1 cellular context compared by ENCODE assay signal in genomic region chr5:43643750-43644149, GRCh38.
TF ChIP-seq lines count a peak whose summit lies in the region.

No MANE protein-coding gene starts in this region.

TF ChIP-seq in GM12878, 131 proteins besides CTCF, POLR2A, EP300 and RAD21 (continued from another document):
- TF ChIP-seq IRF3 (IDR thresholded peaks at IDR 0.05), result no peak
- TF ChIP-seq NR2F1 (conservative IDR thresholded peaks at IDR 0.05), result no peak
- TF ChIP-seq, protein P1, sequence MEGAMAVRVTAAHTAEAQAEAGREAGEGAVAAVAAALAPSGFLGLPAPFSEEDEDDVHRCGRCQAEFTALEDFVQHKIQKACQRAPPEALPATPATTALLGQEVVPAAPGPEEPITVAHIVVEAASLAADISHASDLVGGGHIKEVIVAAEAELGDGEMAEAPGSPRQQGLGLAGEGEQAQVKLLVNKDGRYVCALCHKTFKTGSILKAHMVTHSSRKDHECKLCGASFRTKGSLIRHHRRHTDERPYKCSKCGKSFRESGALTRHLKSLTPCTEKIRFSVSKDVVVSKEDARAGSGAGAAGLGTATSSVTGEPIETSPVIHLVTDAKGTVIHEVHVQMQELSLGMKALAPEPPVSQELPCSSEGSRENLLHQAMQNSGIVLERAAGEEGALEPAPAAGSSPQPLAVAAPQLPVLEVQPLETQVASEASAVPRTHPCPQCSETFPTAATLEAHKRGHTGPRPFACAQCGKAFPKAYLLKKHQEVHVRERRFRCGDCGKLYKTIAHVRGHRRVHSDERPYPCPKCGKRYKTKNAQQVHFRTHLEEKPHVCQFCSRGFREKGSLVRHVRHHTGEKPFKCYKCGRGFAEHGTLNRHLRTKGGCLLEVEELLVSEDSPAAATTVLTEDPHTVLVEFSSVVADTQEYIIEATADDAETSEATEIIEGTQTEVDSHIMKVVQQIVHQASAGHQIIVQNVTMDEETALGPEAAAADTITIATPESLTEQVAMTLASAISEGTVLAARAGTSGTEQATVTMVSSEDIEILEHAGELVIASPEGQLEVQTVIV (IDR thresholded peaks at IDR 0.05; ENCODE audit: borderline replicate concordance, partially characterized antibody), result no peak
- no peak for TF ChIP-seq CREM (IDR thresholded peaks at IDR 0.05; ENCODE audit: low read depth)
- no peak for TF ChIP-seq IRF5 (IDR thresholded peaks at IDR 0.05; ENCODE audit: borderline replicate concordance)
- no peak for TF ChIP-seq KAT2A (conservative IDR thresholded peaks at IDR 0.05; ENCODE audit: control insufficient read depth, low read depth, low read length)
- no peak for TF ChIP-seq ZNF384 (IDR thresholded peaks at IDR 0.05; ENCODE audit: borderline replicate concordance, low read depth, low read length)
- TF ChIP-seq ZNF217 (IDR thresholded peaks at IDR 0.05), result no peak
- TF ChIP-seq, protein P2, sequence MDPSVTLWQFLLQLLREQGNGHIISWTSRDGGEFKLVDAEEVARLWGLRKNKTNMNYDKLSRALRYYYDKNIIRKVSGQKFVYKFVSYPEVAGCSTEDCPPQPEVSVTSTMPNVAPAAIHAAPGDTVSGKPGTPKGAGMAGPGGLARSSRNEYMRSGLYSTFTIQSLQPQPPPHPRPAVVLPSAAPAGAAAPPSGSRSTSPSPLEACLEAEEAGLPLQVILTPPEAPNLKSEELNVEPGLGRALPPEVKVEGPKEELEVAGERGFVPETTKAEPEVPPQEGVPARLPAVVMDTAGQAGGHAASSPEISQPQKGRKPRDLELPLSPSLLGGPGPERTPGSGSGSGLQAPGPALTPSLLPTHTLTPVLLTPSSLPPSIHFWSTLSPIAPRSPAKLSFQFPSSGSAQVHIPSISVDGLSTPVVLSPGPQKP (IDR thresholded peaks at IDR 0.05; ENCODE audit: low read depth, low read length), result no peak
- no peak for TF ChIP-seq NFIC (IDR thresholded peaks at IDR 0.05; ENCODE audit: low read depth, low read length)
- no peak for TF ChIP-seq RBBP5 (conservative IDR thresholded peaks at IDR 0.05)
TF ChIP-seq in GM12878: peak in this region for 0.
